Comparison of ENCODE assay signal across 23 cellular contexts in the genomic region with DNA sequence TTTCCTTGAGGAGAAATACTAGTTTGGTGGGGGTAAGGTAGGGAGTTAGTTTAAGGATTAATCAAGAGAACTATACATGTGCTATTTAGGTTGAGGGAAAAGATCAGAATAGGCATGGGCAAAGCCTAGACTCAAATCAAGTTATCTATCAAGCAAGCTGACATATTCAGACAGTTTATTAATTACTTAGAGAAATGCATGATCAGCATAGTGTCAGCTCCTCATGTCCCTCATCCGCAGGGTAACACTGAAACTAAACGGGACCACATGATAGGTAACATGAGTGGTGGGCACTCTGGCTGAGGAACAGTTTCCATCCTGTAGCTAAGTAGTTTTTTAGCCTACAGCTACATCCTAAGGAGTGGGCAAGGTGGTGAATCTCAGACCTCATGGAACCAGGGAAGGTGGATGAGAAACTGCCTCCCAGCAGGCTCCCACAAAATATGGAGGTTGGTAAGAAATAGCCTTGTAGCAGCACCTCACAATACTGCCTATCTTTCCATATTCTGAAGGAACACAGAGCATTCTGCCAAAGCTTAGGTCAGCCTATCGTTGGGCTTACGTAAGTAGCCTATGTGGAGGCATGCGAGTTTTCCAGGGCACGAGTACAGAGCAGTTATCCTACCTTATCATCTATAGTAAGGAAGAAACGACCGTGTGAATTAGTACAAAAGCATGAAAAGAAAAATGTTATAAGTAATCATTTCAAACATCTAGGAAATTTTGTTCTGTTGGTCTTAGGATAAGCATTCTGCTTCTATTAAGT.
"Had no signal": no experiment of that assay in that cellular context is flagged by ENCODE, and none has a peak within 500 bp of the region (broad histone marks: within the 10 kb centered on the region; RNA-seq: fewer than 3 reads in every experiment).

No MANE protein-coding gene starts in this region.

- H3K4me3 ChIP-seq: gastroesophageal sphincter, left lung, neural progenitor cell, ovary, prostate gland, sigmoid colon, skin epidermis, stomach, thoracic aorta, transverse colon had no signal

- H3K36me3 Mint-ChIP-seq: natural killer cell, neural progenitor cell had no signal

- H3K4me1 ChIP-seq: left lung, neural progenitor cell, prostate gland had no signal

- H3K27me3 Mint-ChIP-seq: central memory CD8-positive, alpha-beta T cell had no signal

- H3K9me3 Mint-ChIP-seq: central memory CD8-positive, alpha-beta T cell; immature natural killer cell; natural killer cell; neural progenitor cell had no signal

- H3K4me1 Mint-ChIP-seq: immature natural killer cell, neural progenitor cell had no signal

- DNase-seq: effector memory CD4-positive, alpha-beta T cell; foreskin fibroblast; glutamatergic neuron; immature natural killer cell; left lung; natural killer cell; nucleus accumbens; ovary; sigmoid colon; stimulated activated CD4-positive, alpha-beta T cell treated with anti-CD3 and anti-CD28 coated beads, Interleukin-12 subunit alpha, Interleukin-12 subunit beta, amount 100 ng/mL, for 4 hours; stimulated activated naive CD4-positive, alpha-beta T cell; stomach; substantia nigra; transverse colon had no signal

- H3K4me2 ChIP-seq: neural progenitor cell had no signal

- H3K4me3 Mint-ChIP-seq: central memory CD8-positive, alpha-beta T cell; immature natural killer cell; natural killer cell; neural progenitor cell had no signal

- H3K36me3 ChIP-seq: gastroesophageal sphincter, left lung, neural progenitor cell, ovary, prostate gland, sigmoid colon, stomach, thoracic aorta, transverse colon had no signal

- H3K27ac Mint-ChIP-seq: immature natural killer cell, natural killer cell, neural progenitor cell had no signal

- H3K27ac ChIP-seq: gastroesophageal sphincter, left lung, neural progenitor cell, ovary, prostate gland, sigmoid colon, skin epidermis, stomach, thoracic aorta, transverse colon had no signal

- FAIRE-seq: keratinocyte, urothelium cell line had no signal

- H3K9me3 ChIP-seq: gastroesophageal sphincter, left lung, ovary, prostate gland, sigmoid colon, stomach, thoracic aorta, transverse colon had no signal

- H2AFZ ChIP-seq: neural progenitor cell had no signal

- H3K27me3 ChIP-seq: gastroesophageal sphincter, left lung, neural progenitor cell, ovary, sigmoid colon, stomach, transverse colon had no signal

- H3K9ac ChIP-seq: neural progenitor cell had no signal

- ATAC-seq: esophagus mucosa, gastroesophageal sphincter, left lung, natural killer cell had no signal
